15 cellular contexts compared by ENCODE assay signal in genomic region chr7:152897401-152897800, GRCh38.
DNase-seq lines count a peak whose midpoint lies in the region; ATAC-seq lines count a peak whose summit lies in the region.
"Had no signal": no experiment of that assay in that cellular context is flagged by ENCODE, and none has a peak within 500 bp of the region (broad histone marks: within the 10 kb centered on the region; RNA-seq: fewer than 3 reads in every experiment).

No MANE protein-coding gene starts in this region.

- peak; percentile 19 for DNase-seq in activated CD8-positive, alpha-beta memory T cell treated with anti-CD3 and anti-CD28 coated beads for 24 hours
- no peak for DNase-seq in activated CD8-positive, alpha-beta memory T cell treated with anti-CD3 and anti-CD28 coated beads, Interleukin-2, amount 50 U/mL, for 4 hours
- DNase-seq in activated effector memory CD4-positive, alpha-beta T cell treated with anti-CD3 and anti-CD28 coated beads, Interleukin-2, amount 50 U/mL, for 16 hours: peak; percentile 48
- DNase-seq in activated effector memory CD4-positive, alpha-beta T cell treated with Interleukin-2 at 50 U/mL for 16 hours: no peak
- DNase-seq in sciatic nerve (ENCODE audit: low spot score) (peak; percentile 12), OCI-M2 (lab: John Stamatoyannopoulos, UW; ENCODE audit: unreplicated experiment) (no peak)
- DNase-seq: AML-193; Caco-2; Calu3; CD4-positive, alpha-beta T cell; DMS79 treated with DMSO at 0.1 percent for 48 hours; GF-D8 had no signal

- no peak for ATAC-seq in sciatic nerve
- no peak for ATAC-seq in GM19023 (IDR thresholded peaks at IDR 0.05; ENCODE audit: unreplicated experiment)
- ATAC-seq: A549; CD8-positive, alpha-beta T cell had no signal

- intact Hi-C loops in sciatic nerve (cut with DNase I): no loop called here

Comparison
In these comparisons a context has a peak if more than half of its experiments do, and no peak if none do; other contexts are left out.
1. DNase-seq: peak in activated CD8-positive, alpha-beta memory T cell treated with anti-CD3 and anti-CD28 coated beads for 24 hours (single experiment), activated effector memory CD4-positive, alpha-beta T cell treated with anti-CD3 and anti-CD28 coated beads, Interleukin-2, amount 50 U/mL, for 16 hours (single experiment) and sciatic nerve (single experiment); none in activated CD8-positive, alpha-beta memory T cell treated with anti-CD3 and anti-CD28 coated beads, Interleukin-2, amount 50 U/mL, for 4 hours (single experiment), activated effector memory CD4-positive, alpha-beta T cell treated with Interleukin-2 at 50 U/mL for 16 hours (single experiment) and OCI-M2 (single experiment).